13 cellular contexts compared by ENCODE assay signal in the genomic region with DNA sequence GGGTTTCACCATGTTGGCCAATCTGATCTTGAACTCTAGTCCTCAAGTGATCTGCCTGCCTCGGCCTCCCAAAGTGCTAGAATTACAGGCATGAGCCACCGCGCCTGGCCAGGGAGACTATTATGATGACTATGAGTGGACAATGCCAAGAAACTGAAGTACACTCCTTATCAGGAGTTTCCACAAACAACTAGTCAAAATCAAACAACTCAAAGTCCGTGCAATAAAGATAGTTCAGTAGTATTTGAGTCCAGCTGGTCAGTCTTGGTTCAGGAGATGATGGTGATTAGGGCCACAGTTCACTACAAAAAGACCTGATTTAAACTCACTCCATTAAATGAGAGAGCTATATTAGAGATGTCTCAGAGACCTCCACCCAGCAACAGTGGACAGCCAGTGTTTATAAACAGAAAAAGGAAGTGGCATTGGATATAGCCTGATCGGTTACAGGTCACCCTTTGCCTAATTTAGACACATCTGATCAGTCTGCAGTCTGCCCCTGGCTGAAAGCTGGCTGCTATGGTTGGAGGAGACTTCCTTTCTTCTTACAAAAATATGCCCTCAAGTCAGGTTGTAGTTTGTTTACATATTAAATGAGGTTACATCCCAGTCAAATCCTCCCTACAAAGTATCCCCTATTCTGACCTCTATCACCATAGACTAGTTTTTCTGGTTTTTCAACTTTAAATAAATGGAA. TPM values are rescaled to one million over a fixed set of nuclear protein-coding genes. Genes with fewer than 3 reads are reported as not detected.
DNase-seq lines count a peak whose midpoint lies in the region; ATAC-seq and TF ChIP-seq lines count a peak whose summit lies in the region.
"Had no signal": no experiment of that assay in that cellular context is flagged by ENCODE, and none has a peak within 500 bp of the region (broad histone marks: within the 10 kb centered on the region; RNA-seq: fewer than 3 reads in every experiment).

No MANE protein-coding gene starts in this region.

- H3K4me3 ChIP-seq in PC-3 (ENCODE audit: low read length) (peak overlapping the region; percentile 24; the same call in 1 of the 2 replicates), liver (ENCODE audit: low read depth in 1 of 3, low read length in 3 of 3) (no peak overlapping the region), SJCRH30 (no peak overlapping the region)
- H3K4me3 ChIP-seq: suprapubic skin had no signal

- TF ChIP-seq RAD21 in liver (IDR thresholded peaks at IDR 0.05) = peak; percentile 28 to 47

- in situ Hi-C loops in GM13977 (cut with MboI; ENCODE audit: low pct_unique_long_range_greater_than_20kb, low sequenced_read_pairs, unreplicated experiment) = no loop called here

- intact Hi-C loops in PC-3 (cut with micrococcal nuclease) = no loop called here

- BruUV-seq in PC-3 (replicated peaks; lab: Mats Ljungman, UMichigan) = no TSS peak

- peaks cover 51% of the 10 kb centered on the region for H3K4me1 Mint-ChIP-seq in stimulated activated naive CD8-positive, alpha-beta T cell treated with anti-CD3 and anti-CD28 coated beads, Interleukin-15, amount 100 ng/mL, for 72 hours

- H3K9me3 ChIP-seq in PC-3 (ENCODE audit: low read length) (no peaks in the 10 kb centered on the region), liver (ENCODE audit: control insufficient read depth in 4 of 4, low read length in 3 of 4) (no peaks in the 10 kb centered on the region), SJCRH30 (replicated peaks) (no peaks in the 10 kb centered on the region)
- H3K9me3 ChIP-seq: suprapubic skin had no signal

- no peaks in the 10 kb centered on the region for H4K20me1 ChIP-seq in PC-3 (ENCODE audit: low read length)

- POLR2A ChIA-PET in PC-3 (lab: Charles Lee; ENCODE audit: unreplicated experiment) = interaction anchor here (0.6 kb wide), 1 partner anchor 286 kb away, joined by 3 read pairs; no protein-coding TSS in a partner anchor

- H3K27ac Mint-ChIP-seq in stimulated activated naive CD8-positive, alpha-beta T cell treated with anti-CD3 and anti-CD28 coated beads, Interleukin-15, amount 100 ng/mL, for 72 hours = no peak overlapping the region

- H3F3A ChIP-seq in PC-3 (ENCODE audit: low read length, unreplicated experiment) = no peaks in the 10 kb centered on the region

- no peaks in the 10 kb centered on the region for H3K9me2 ChIP-seq in PC-3 (replicated peaks; ENCODE audit: low read length)

- H3K27ac ChIP-seq in C4-2B = peak overlapping the region; percentile 16; the same call in 1 of the 2 replicates
- peak overlapping the region; percentile 45 for H3K27ac ChIP-seq in PC-3 (ENCODE audit: low read length)
- peak overlapping the region in 1 of 2 donors; percentile 46 for H3K27ac ChIP-seq in liver (ENCODE audit: low read depth in 1 of 2, low read length in 2 of 2)
- H3K27ac ChIP-seq in SJCRH30 = no peak overlapping the region
- H3K27ac ChIP-seq: suprapubic skin had no signal

- peaks cover 31% of the 10 kb centered on the region for H3K4me1 ChIP-seq in PC-3 (ENCODE audit: insufficient read depth, low read length)
- H3K4me1 ChIP-seq in liver (ENCODE audit: control insufficient read depth in 4 of 4, insufficient read depth in 4 of 4, low read length in 3 of 4) = peaks cover 2 to 15% (median 11%) of the 10 kb centered on the region in 4 donors
- peaks cover 7% of the 10 kb centered on the region; the same call in 1 of the 2 replicates for H3K4me1 ChIP-seq in SJCRH30

- DNase-seq in GM13977 (ENCODE audit: low spot score) (peak; percentile 36), PC-3 (peak; percentile 86), NCI-H1694 (lab: John Stamatoyannopoulos, UW) (no peak), SJCRH30 (no peak)
- no peak for DNase-seq in stimulated activated naive CD8-positive, alpha-beta T cell treated with anti-CD3 and anti-CD28 coated beads, Interleukin-15, amount 100 ng/mL, for 72 hours
- DNase-seq: activated naive CD4-positive, alpha-beta T cell; kidney; NCI-H1694 treated with DMSO at 0.1 percent for 48 hours had no signal

- no peak overlapping the region for H3K4me3 Mint-ChIP-seq in stimulated activated naive CD8-positive, alpha-beta T cell treated with anti-CD3 and anti-CD28 coated beads, Interleukin-15, amount 100 ng/mL, for 72 hours

- 26% methylated on average over 5 of the region's 5 CpGs for WGBS in liver

- H3K36me3 ChIP-seq in PC-3 (ENCODE audit: low read depth, low read length) = no peaks in the 10 kb centered on the region
- no peaks in the 10 kb centered on the region for H3K36me3 ChIP-seq in liver (ENCODE audit: control insufficient read depth in 4 of 4, insufficient read depth in 3 of 4, low read depth in 1 of 4, low read length in 3 of 4)
- H3K36me3 ChIP-seq in SJCRH30 = no peaks in the 10 kb centered on the region
- H3K36me3 ChIP-seq: suprapubic skin had no signal

- H3K4me2 ChIP-seq in PC-3 (ENCODE audit: low read length) = peak overlapping the region; percentile 69

- no peaks in the 10 kb centered on the region for H3K27me3 ChIP-seq in PC-3 (ENCODE audit: low read length)
- no peaks in the 10 kb centered on the region for H3K27me3 ChIP-seq in liver (ENCODE audit: control insufficient read depth in 4 of 4, insufficient read depth in 4 of 4, low read length in 3 of 4)
- no peaks in the 10 kb centered on the region for H3K27me3 ChIP-seq in SJCRH30
- H3K27me3 ChIP-seq: suprapubic skin had no signal

- H3K79me2 ChIP-seq in PC-3 (ENCODE audit: low read length) = no peaks in the 10 kb centered on the region

- TF ChIP-seq CTCF in C4-2B (conservative IDR thresholded peaks at IDR 0.05) = no peak
- no peak for TF ChIP-seq CTCF in GM13977 (IDR thresholded peaks at IDR 0.05; ENCODE audit: extremely low read depth, insufficient read depth, missing control alignments)
- no peak for TF ChIP-seq CTCF in PC-3 (conservative IDR thresholded peaks at IDR 0.05; ENCODE audit: low read depth, low read length)
- TF ChIP-seq CTCF in liver (IDR thresholded peaks at IDR 0.05; ENCODE audit: low read depth, low read length, missing input control) = no peak

- H3K27me3 Mint-ChIP-seq in stimulated activated naive CD8-positive, alpha-beta T cell treated with anti-CD3 and anti-CD28 coated beads, Interleukin-15, amount 100 ng/mL, for 72 hours = no peaks in the 10 kb centered on the region

- 0 out of 2 replicates have a peak overlapping the region, but pooled peaks have one; percentile 5 for H2AFZ ChIP-seq in PC-3 (ENCODE audit: low read length)

- no peaks in the 10 kb centered on the region for H3K9me3 Mint-ChIP-seq in stimulated activated naive CD8-positive, alpha-beta T cell treated with anti-CD3 and anti-CD28 coated beads, Interleukin-15, amount 100 ng/mL, for 72 hours

- no peak overlapping the region for H3K9ac ChIP-seq in PC-3 (ENCODE audit: low read length)
- H3K9ac ChIP-seq in liver (ENCODE audit: low read depth in 1 of 2, low read length in 2 of 2) = no peak overlapping the region

- ATAC-seq in PC-3 (peak; percentile 86), HG03045 (IDR thresholded peaks at IDR 0.05; ENCODE audit: unreplicated experiment) (no peak)
- ATAC-seq in stimulated activated naive CD8-positive, alpha-beta T cell treated with anti-CD3 and anti-CD28 coated beads, Interleukin-15, amount 100 ng/mL, for 72 hours = no peak

- CTCF ChIA-PET in PC-3 (lab: Charles Lee) = interaction anchor here (0.6 to 0.9 kb wide), 2 partner anchors 26 to 109 kb away, joined by 3 to 4 read pairs; no protein-coding TSS in a partner anchor

TF ChIP-seq in liver, 16 proteins besides CTCF, POLR2A, EP300 and RAD21 (continues in another document):
- TF ChIP-seq EGR1 (IDR thresholded peaks at IDR 0.05; ENCODE audit: low read depth in 2 of 2) (peak in 1 of 2 donors; percentile 64), TAF1 (conservative IDR thresholded peaks at IDR 0.05) (no peak), HNF4A (conservative IDR thresholded peaks at IDR 0.05) (peak; percentile 99), JUND (IDR thresholded peaks at IDR 0.05) (peak; percentile 74 to 94), HNF4G (IDR thresholded peaks at IDR 0.05) (peak; percentile 97), YY1 (IDR thresholded peaks at IDR 0.05) (peak; percentile 59), NR2F2 (IDR thresholded peaks at IDR 0.05) (peak; percentile 15), FOXA2 (IDR thresholded peaks at IDR 0.05) (peak; percentile 76)
- TF ChIP-seq, protein P1, sequence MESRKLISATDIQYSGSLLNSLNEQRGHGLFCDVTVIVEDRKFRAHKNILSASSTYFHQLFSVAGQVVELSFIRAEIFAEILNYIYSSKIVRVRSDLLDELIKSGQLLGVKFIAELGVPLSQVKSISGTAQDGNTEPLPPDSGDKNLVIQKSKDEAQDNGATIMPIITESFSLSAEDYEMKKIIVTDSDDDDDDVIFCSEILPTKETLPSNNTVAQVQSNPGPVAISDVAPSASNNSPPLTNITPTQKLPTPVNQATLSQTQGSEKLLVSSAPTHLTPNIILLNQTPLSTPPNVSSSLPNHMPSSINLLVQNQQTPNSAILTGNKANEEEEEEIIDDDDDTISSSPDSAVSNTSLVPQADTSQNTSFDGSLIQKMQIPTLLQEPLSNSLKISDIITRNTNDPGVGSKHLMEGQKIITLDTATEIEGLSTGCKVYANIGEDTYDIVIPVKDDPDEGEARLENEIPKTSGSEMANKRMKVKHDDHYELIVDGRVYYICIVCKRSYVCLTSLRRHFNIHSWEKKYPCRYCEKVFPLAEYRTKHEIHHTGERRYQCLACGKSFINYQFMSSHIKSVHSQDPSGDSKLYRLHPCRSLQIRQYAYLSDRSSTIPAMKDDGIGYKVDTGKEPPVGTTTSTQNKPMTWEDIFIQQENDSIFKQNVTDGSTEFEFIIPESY (IDR thresholded peaks at IDR 0.05) = peak; percentile 87

RNA-seq across cellular contexts. Expression of gene CD3E, which starts 17.0 kb away (rescaled TPM):
- total RNA-seq in PC-3 (2014; rRNA removed) (not detected in 2 replicates), liver (1 to 10 TPM in 1 of 2 donors, under 1 TPM in 1; 0.33 to 2.3 TPM)
- polyA plus RNA-seq in liver = 1 to 10 TPM; 1.4 to 2.1 TPM
- total RNA-seq in SJCRH30 (2014; rRNA removed; shearing (Covaris generic)) = not detected in 2 replicates
- total RNA-seq: chondrocyte had no signal

RNA-seq across cellular contexts. Expression of gene CD3D, which starts 21.0 kb away (rescaled TPM):
- total RNA-seq in PC-3 (2014; rRNA removed) (not detected in 2 replicates), liver (1 to 10 TPM; 1.2 to 1.6 TPM)
- 1 to 10 TPM; 1.1 TPM for polyA plus RNA-seq in liver
- not detected in 2 replicates for total RNA-seq in SJCRH30 (2014; rRNA removed; shearing (Covaris generic))
- total RNA-seq: chondrocyte had no signal

RNA-seq across cellular contexts. Expression of gene CD3G, which starts 22.6 kb away (rescaled TPM):
- not detected in 2 replicates for total RNA-seq in PC-3 (2014; rRNA removed)
- under 1 TPM; 0.19 to 0.84 TPM for total RNA-seq in liver
- under 1 TPM; 0.28 to 0.39 TPM for polyA plus RNA-seq in liver
- not detected in 2 replicates for total RNA-seq in SJCRH30 (2014; rRNA removed; shearing (Covaris generic))
- total RNA-seq: chondrocyte had no signal

RNA-seq across cellular contexts. Expression of gene UBE4A, which starts 37.9 kb away (rescaled TPM):
- 51.7 and 56.4 TPM in 2 replicates for total RNA-seq in PC-3 (2014; rRNA removed)
- total RNA-seq in liver = 10 to 100 TPM; 24.7 to 41.3 TPM
- polyA plus RNA-seq in liver = 10 to 100 TPM; 11.7 to 13.5 TPM
- 32.8 and 34.7 TPM in 2 replicates for total RNA-seq in SJCRH30 (2014; rRNA removed; shearing (Covaris generic))

RNA-seq across cellular contexts. Expression of gene MPZL2, which starts 57.4 kb away (rescaled TPM):
- total RNA-seq in PC-3 (2014; rRNA removed) (40.6 and 51.5 TPM in 2 replicates), liver (10 to 100 TPM; 14.4 to 17.2 TPM)
- polyA plus RNA-seq in liver = 1 to 10 TPM; 8.4 to 9.3 TPM
- not detected in 2 replicates for total RNA-seq in SJCRH30 (2014; rRNA removed; shearing (Covaris generic))
- total RNA-seq: chondrocyte had no signal

Comparison
In these comparisons a context has a peak if more than half of its experiments do, and no peak if none do; other contexts are left out.
1. DNase-seq: peak in GM13977 (single experiment) and PC-3 (single experiment); none in NCI-H1694 (single experiment), SJCRH30 (0 of 2) and stimulated activated naive CD8-positive, alpha-beta T cell treated with anti-CD3 and anti-CD28 coated beads, Interleukin-15, amount 100 ng/mL, for 72 hours (0 of 2).